ENCODE assay signal across 25 cellular contexts in genomic region chr2:105291981-105292380, GRCh38. TPM values are rescaled to one million over a fixed set of nuclear protein-coding genes. Genes with fewer than 3 reads are reported as not detected.
"Had no signal": no experiment of that assay in that cellular context is flagged by ENCODE, and none has a peak within 500 bp of the region (broad histone marks: within the 10 kb centered on the region; RNA-seq: fewer than 3 reads in every experiment).

No MANE protein-coding gene starts in this region.

- H3K4me1 ChIP-seq: gastrocnemius medialis, testis, upper lobe of left lung had no signal

- H3K27ac Mint-ChIP-seq: activated naive CD4-positive, alpha-beta T cell treated with anti-CD3 and anti-CD28 coated beads, Interleukin-2, amount 50 U/mL, for 24 hours; activated T-cell treated with anti-CD3 and anti-CD28 coated beads, Interleukin-2, amount 50 U/mL, for 72 hours; endodermal cell; nephron progenitor cell; T-helper 17 cell had no signal

- H3K27me3 Mint-ChIP-seq: activated naive CD4-positive, alpha-beta T cell treated with anti-CD3 and anti-CD28 coated beads, Interleukin-2, amount 50 U/mL, for 24 hours; T-helper 17 cell had no signal

- ATAC-seq: activated T-cell treated with anti-CD3 and anti-CD28 coated beads, Interleukin-2, amount 50 U/mL, for 72 hours; gastrocnemius medialis; heart right ventricle; left cardiac atrium; T-helper 17 cell had no signal

- H3K9me3 ChIP-seq: adrenal gland, gastrocnemius medialis, heart right ventricle, testis, upper lobe of left lung had no signal

- DNase-seq: activated CD4-positive, alpha-beta T cell treated with anti-CD3 and anti-CD28 coated beads for 1 hour; activated CD8-positive, alpha-beta memory T cell treated with anti-CD3 and anti-CD28 coated beads for 24 hours; activated CD8-positive, alpha-beta memory T cell treated with anti-CD3 and anti-CD28 coated beads, Interleukin-2, amount 50 U/mL, for 48 hours; activated effector memory CD4-positive, alpha-beta T cell treated with anti-CD3 and anti-CD28 coated beads, Interleukin-2, amount 50 U/mL, for 16 hours; activated T-cell treated with anti-CD3 and anti-CD28 coated beads, Interleukin-2, amount 50 U/mL, for 72 hours; adrenal gland; gastrocnemius medialis; heart right ventricle; left cardiac atrium; midbrain; nephron progenitor cell; nucleus accumbens; retina; stimulated activated CD4-positive, alpha-beta T cell treated with anti-CD3 and anti-CD28 coated beads, Interleukin-2, amount 100 ng/mL, for 48 hours; T-helper 17 cell; testis; upper lobe of left lung; WERI-Rb-1 had no signal

- H3K27me3 ChIP-seq: adrenal gland, cardiac muscle cell, gastrocnemius medialis, heart right ventricle, testis, upper lobe of left lung had no signal

- H3K9me3 Mint-ChIP-seq: activated naive CD4-positive, alpha-beta T cell treated with anti-CD3 and anti-CD28 coated beads, Interleukin-2, amount 50 U/mL, for 24 hours; activated T-cell treated with anti-CD3 and anti-CD28 coated beads, Interleukin-2, amount 50 U/mL, for 72 hours; endodermal cell; nephron progenitor cell had no signal

- H3K4me3 Mint-ChIP-seq: activated naive CD4-positive, alpha-beta T cell treated with anti-CD3 and anti-CD28 coated beads, Interleukin-2, amount 50 U/mL, for 24 hours; activated T-cell treated with anti-CD3 and anti-CD28 coated beads, Interleukin-2, amount 50 U/mL, for 72 hours; endodermal cell; nephron progenitor cell; T-helper 17 cell had no signal

- H3K4me3 ChIP-seq: adrenal gland, cardiac muscle cell, gastrocnemius medialis, heart right ventricle, testis, upper lobe of left lung had no signal

- H3K27ac ChIP-seq: adrenal gland, cardiac muscle cell, gastrocnemius medialis, heart right ventricle, testis, upper lobe of left lung, WERI-Rb-1 had no signal

RNA-seq across cellular contexts. Expression of gene GPR45, which starts 50.4 kb away (rescaled TPM):
- total RNA-seq: activated T-cell treated with anti-CD3 and anti-CD28 coated beads, Interleukin-2, amount 50 U/mL, for 72 hours; cardiac muscle cell; endodermal cell; epithelial cell of proximal tubule; gastrocnemius medialis; heart right ventricle; left cardiac atrium; lower leg skin; posterior vena cava; skeletal muscle tissue; T-helper 17 cell; upper lobe of left lung had no signal
